Comparison of ENCODE assay signal across 7 cellular contexts in genomic region chr21:37074195-37074510, GRCh38. TPM values are rescaled to one million over a fixed set of nuclear protein-coding genes. Genes with fewer than 3 reads are reported as not detected.
DNase-seq lines count a peak whose midpoint lies in the region; ATAC-seq and TF ChIP-seq lines count a peak whose summit lies in the region.

No MANE protein-coding gene starts in this region.

- no peaks in the 10 kb centered on the region for H3K9me3 ChIP-seq in mucosa of stomach (ENCODE audit: control insufficient read depth, low read length)

- ATAC-seq in GM21381 (IDR thresholded peaks at IDR 0.05; ENCODE audit: unreplicated experiment) (peak; percentile 4), GM18505 (IDR thresholded peaks at IDR 0.05; ENCODE audit: unreplicated experiment) (no peak)

- H3K4me3 ChIP-seq in choroid plexus epithelial cell (ENCODE audit: low read depth, low read length) (peak overlapping the region; percentile 94), mucosa of stomach (ENCODE audit: low read length) (peak overlapping the region; percentile 72)

- TF ChIP-seq CTCF in choroid plexus epithelial cell (conservative IDR thresholded peaks at IDR 0.05; ENCODE audit: low read depth, low read length), result no peak

- H3K9ac ChIP-seq in mucosa of stomach (ENCODE audit: low read length), result peak overlapping the region; percentile 81

- H3K27me3 ChIP-seq in mucosa of stomach (ENCODE audit: control insufficient read depth, insufficient read depth, low read length), result no peaks in the 10 kb centered on the region

- DNase-seq in NCI-H345 (lab: John Stamatoyannopoulos, UW) (peak; percentile 56), choroid plexus epithelial cell (ENCODE audit: low read depth) (no peak), NCI-H2196 (lab: John Stamatoyannopoulos, UW; ENCODE audit: unreplicated experiment) (no peak), ureter (ENCODE audit: low spot score) (no peak)

- peaks cover 18% of the 10 kb centered on the region for H3K4me1 ChIP-seq in mucosa of stomach (ENCODE audit: control insufficient read depth, insufficient read depth, low read length)

- no peak for TF ChIP-seq POLR2A in GM18505 (IDR thresholded peaks at IDR 0.05; ENCODE audit: borderline replicate concordance, extremely low read depth, insufficient read depth, insufficient read length)

- no peaks in the 10 kb centered on the region for H3K36me3 ChIP-seq in mucosa of stomach (ENCODE audit: control insufficient read depth, insufficient read depth, low read length)

RNA-seq across cellular contexts. Expression of gene TTC3, which starts 1.1 kb away (rescaled TPM):
- total RNA-seq in ureter, result 130 TPM

RNA-seq across cellular contexts. Expression of gene PIGP, which starts 1.3 kb away (rescaled TPM):
- 38.6 TPM for total RNA-seq in ureter
